10 cellular contexts compared by ENCODE assay signal in the genomic region with DNA sequence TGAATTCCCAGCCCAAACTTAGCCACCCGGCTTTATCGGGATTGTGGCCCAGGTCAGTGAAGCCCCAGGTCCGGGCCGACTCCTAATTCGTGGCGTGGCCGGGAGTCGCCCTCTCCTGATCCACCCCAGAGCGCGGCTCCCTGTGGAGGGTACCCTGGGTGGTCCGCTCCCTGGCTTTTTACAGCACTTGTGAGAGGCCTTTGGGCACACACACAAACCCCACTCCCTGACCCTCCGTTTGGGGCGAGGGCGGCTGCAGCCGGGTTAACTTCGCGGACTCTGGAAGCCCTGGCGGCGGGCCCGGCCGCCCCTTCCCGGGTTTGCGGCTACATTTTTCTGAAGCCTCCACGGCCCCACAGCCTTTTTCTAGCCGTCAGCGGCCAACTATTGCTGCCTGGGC. TPM values are rescaled to one million over a fixed set of nuclear protein-coding genes. Genes with fewer than 3 reads are reported as not detected.
A peak's percentile ranks its signal among the peaks of the same experiment; 100 is the strongest.
DNase-seq lines count a peak whose midpoint lies in the region; ATAC-seq and TF ChIP-seq lines count a peak whose summit lies in the region.
"Had no signal": no experiment of that assay in that cellular context is flagged by ENCODE, and none has a peak within 500 bp of the region (broad histone marks: within the 10 kb centered on the region; RNA-seq: fewer than 3 reads in every experiment).

No MANE protein-coding gene starts in this region.

- H3K4me1 Mint-ChIP-seq in GM23338 = no peaks in the 10 kb centered on the region
- H3K4me1 Mint-ChIP-seq in activated T-helper 17 cell treated with anti-CD3 and anti-CD28 coated beads, Interleukin-2, amount 50 U/mL, for 72 hours = peaks cover 8% of the 10 kb centered on the region
- H3K4me1 Mint-ChIP-seq: brain had no signal

- peaks cover 4% of the 10 kb centered on the region for H3K27me3 Mint-ChIP-seq in GM23338 (ENCODE audit: insufficient read depth, low read depth, poor library complexity)
- no peaks in the 10 kb centered on the region for H3K27me3 Mint-ChIP-seq in activated T-helper 17 cell treated with anti-CD3 and anti-CD28 coated beads, Interleukin-2, amount 50 U/mL, for 72 hours

- in situ Hi-C loops in ACHN (cut with HindIII; ENCODE audit: low pct_ligation_motif_present, low pct_unique_long_range_greater_than_20kb, low sequenced_read_pairs) = no loop called here

- H3K27ac Mint-ChIP-seq in GM23338 = no peak overlapping the region
- peak overlapping the region; percentile 99 for H3K27ac Mint-ChIP-seq in activated T-helper 17 cell treated with anti-CD3 and anti-CD28 coated beads, Interleukin-2, amount 50 U/mL, for 72 hours

- H3K79me2 ChIP-seq in GM23338 (replicated peaks; ENCODE audit: insufficient read depth) = no peaks in the 10 kb centered on the region

- peaks cover 0 to 6% (median 0%) of the 10 kb centered on the region in 12 donors for H3K9me3 ChIP-seq in heart left ventricle

- peaks cover 31% of the 10 kb centered on the region for H3K9me3 Mint-ChIP-seq in GM23338
- H3K9me3 Mint-ChIP-seq in activated T-helper 17 cell treated with anti-CD3 and anti-CD28 coated beads, Interleukin-2, amount 50 U/mL, for 72 hours = peaks cover under 1% of the 10 kb centered on the region

- no peaks in the 10 kb centered on the region; the same call in 1 of the 2 replicates for H3K9me2 ChIP-seq in GM23338 (ENCODE audit: insufficient read depth)

- H3K27ac ChIP-seq in GM23338 (ENCODE audit: low read depth) (no peak overlapping the region), heart left ventricle (peak overlapping the region in 11 of 12 donors; percentile 41 to 89 (median 78)), skin epidermis (peak overlapping the region in 19 of 21 experiments; percentile 13 to 87 (median 68))

- H3F3A ChIP-seq in GM23338 (replicated peaks; ENCODE audit: low read depth) = no peaks in the 10 kb centered on the region

- peak; percentile 56 for DNase-seq in GM23338 (ENCODE audit: low spot score)
- peak in 2 of 5 donors; percentile 18 to 23 for DNase-seq in heart left ventricle
- no peak for DNase-seq in NCI-H2171 treated with DMSO at 0.1 percent for 48 hours (lab: John Stamatoyannopoulos, UW)
- DNase-seq in ACHN = no peak
- no peak for DNase-seq in LoVo (ENCODE audit: low spot score)
- DNase-seq: NCI-H226 had no signal

- H3K36me3 Mint-ChIP-seq in GM23338 (ENCODE audit: low read depth) = peaks cover 38% of the 10 kb centered on the region
- H3K36me3 Mint-ChIP-seq in activated T-helper 17 cell treated with anti-CD3 and anti-CD28 coated beads, Interleukin-2, amount 50 U/mL, for 72 hours (ENCODE audit: low read depth) = peaks cover 32% of the 10 kb centered on the region

- peak; percentile 33 for ATAC-seq in GM23338
- ATAC-seq in activated T-helper 17 cell treated with anti-CD3 and anti-CD28 coated beads, Interleukin-2, amount 50 U/mL, for 72 hours (replicated peaks) = no peak
- no peak for ATAC-seq in heart left ventricle
- no peak for ATAC-seq in GM19328 (IDR thresholded peaks at IDR 0.05; ENCODE audit: unreplicated experiment)

- H3K4me1 ChIP-seq in GM23338 (ENCODE audit: insufficient read depth) (no peaks in the 10 kb centered on the region), heart left ventricle (peaks cover 0 to 21% (median 11%) of the 10 kb centered on the region in 12 donors)

- no peak for TF ChIP-seq CTCF in GM23338 (conservative IDR thresholded peaks at IDR 0.05; ENCODE audit: low read depth in 2 of 2)
- no peak for TF ChIP-seq CTCF in heart left ventricle (IDR thresholded peaks at IDR 0.05)

- no peaks in the 10 kb centered on the region for H3K27me3 ChIP-seq in GM23338 (ENCODE audit: insufficient read depth)
- no peaks in the 10 kb centered on the region for H3K27me3 ChIP-seq in heart left ventricle

- peak overlapping the region; percentile 96 for H3K4me2 ChIP-seq in GM23338

- no peak for TF ChIP-seq POLR2A in heart left ventricle (IDR thresholded peaks at IDR 0.05)

- H3K4me3 ChIP-seq in GM23338 = peak overlapping the region; percentile 99
- H3K4me3 ChIP-seq in heart left ventricle = peak overlapping the region; percentile 24 to 91 (median 72)
- peak overlapping the region; percentile 46 to 64 (median 54) for H3K4me3 ChIP-seq in skin epidermis

- H3K36me3 ChIP-seq in GM23338 (ENCODE audit: insufficient read depth) (no peaks in the 10 kb centered on the region), heart left ventricle (peaks cover 0 to 4% (median 0%) of the 10 kb centered on the region in 9 donors)

- H2AFZ ChIP-seq in GM23338 = peak overlapping the region; percentile 100

- intact Hi-C loops in heart left ventricle (cut with DNase I) = loop anchor here in 8 of 10 donors (2.0 to 10.0 kb wide), 11 partner anchors 102 to 495 kb away; a partner anchor contains a TSS

- H3K4me3 Mint-ChIP-seq in GM23338 = peak overlapping the region; percentile 99
- peak overlapping the region; percentile 100 for H3K4me3 Mint-ChIP-seq in activated T-helper 17 cell treated with anti-CD3 and anti-CD28 coated beads, Interleukin-2, amount 50 U/mL, for 72 hours

- H4K20me1 ChIP-seq in GM23338 (replicated peaks; ENCODE audit: insufficient read depth) = no peaks in the 10 kb centered on the region

- WGBS in heart left ventricle, 4 donors = 30 to 60% (median 34%) methylated on average over 18 to 26 of the region's 26 CpGs

TF ChIP-seq in GM23338, 12 proteins besides CTCF, POLR2A, EP300 and RAD21:
- no peak for TF ChIP-seq ZNF331 (CRISPR knock-in tag; IDR thresholded peaks at IDR 0.05; ENCODE audit: low read depth)
- TF ChIP-seq STAT1 (IDR thresholded peaks at IDR 0.05; ENCODE audit: unreplicated experiment) = no peak
- no peak for TF ChIP-seq ZNF114 (CRISPR knock-in tag; IDR thresholded peaks at IDR 0.05)

RNA-seq across cellular contexts. Expression of a gene that starts 56.5 kb away (rescaled TPM):
- total RNA-seq in GM23338 (2014; rRNA removed; shearing (Covaris generic)) = 10.3 and 10.5 TPM in 2 replicates
- 5.9 and 7.6 TPM in 2 replicates for polyA plus RNA-seq in GM23338 (2016; fragmentation: Nextera tagmentation; extraction: Ambion mirVana)
- total RNA-seq in activated T-helper 17 cell treated with anti-CD3 and anti-CD28 coated beads, Interleukin-2, amount 50 U/mL, for 72 hours = 10 to 100 TPM in 1 of 2 donors, 1 to 10 TPM in 1; 6.7 to 10.1 TPM
- total RNA-seq in heart left ventricle = 10 to 100 TPM in 3 of 9 donors, 1 to 10 TPM in 6; 6.6 to 12.1 (median 9.4) TPM
- polyA plus RNA-seq in heart left ventricle = 1 to 10 TPM; 3.7 to 5.8 TPM

RNA-seq across cellular contexts. Expression of a gene that starts 56.5 kb away (rescaled TPM):
- 6.4 and 8.5 TPM in 2 replicates for total RNA-seq in GM23338 (2014; rRNA removed; shearing (Covaris generic))
- polyA plus RNA-seq in GM23338 (2016; fragmentation: Nextera tagmentation; extraction: Ambion mirVana) (4.3 and 5.9 TPM in 2 replicates), heart left ventricle (1 to 10 TPM in 1 of 2 donors, under 1 TPM in 1; 0.76 to 1.4 TPM)
- 1 to 10 TPM; 4.5 to 5.3 TPM for total RNA-seq in activated T-helper 17 cell treated with anti-CD3 and anti-CD28 coated beads, Interleukin-2, amount 50 U/mL, for 72 hours
- 1 to 10 TPM; 1.3 to 3.5 (median 2.5) TPM for total RNA-seq in heart left ventricle
